1 cellular context compared by ENCODE assay signal in the genomic region with DNA sequence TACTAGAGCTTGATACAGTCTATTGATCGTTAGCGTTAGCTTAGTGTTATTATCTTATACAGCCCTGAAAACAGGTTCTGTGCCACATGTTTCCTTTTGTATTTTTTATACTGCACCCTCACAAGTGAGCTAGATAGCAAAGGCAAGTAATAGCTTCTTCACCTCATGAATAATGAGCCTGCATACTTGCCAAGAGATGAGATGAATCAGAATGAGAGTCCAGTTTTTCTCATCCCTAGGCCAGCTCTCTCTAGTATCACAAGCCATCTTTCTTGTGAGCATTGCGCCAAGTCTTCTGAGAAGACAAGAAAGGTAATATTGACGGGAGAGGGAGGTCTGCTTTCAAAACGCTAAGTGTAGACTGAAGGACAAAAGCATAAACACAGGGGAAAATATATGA.
TF ChIP-seq lines count a peak whose summit lies in the region.

No MANE protein-coding gene starts in this region.

TF ChIP-seq in IMR-90, 13 proteins besides CTCF, POLR2A, EP300 and RAD21 (continued from another document):
- TF ChIP-seq FOS (IDR thresholded peaks at IDR 0.05; ENCODE audit: low read depth, low read length): no peak
- TF ChIP-seq NFE2L2 (IDR thresholded peaks at IDR 0.05; ENCODE audit: low read depth, low read length): no peak
- TF ChIP-seq MAFK (IDR thresholded peaks at IDR 0.05; ENCODE audit: low read depth, low read length): no peak
- TF ChIP-seq BHLHE40 (IDR thresholded peaks at IDR 0.05; ENCODE audit: low read depth, low read length): no peak
